ENCODE assay signal across 1 cellular context in genomic region chr12:113334786-113335539, GRCh38.
TF ChIP-seq lines count a peak whose summit lies in the region.

Gene SLC8B1, minus strand, starts transcription at chr12:113335109. Its CDS starts 2,231 bp downstream, at chr12:113332878.

TF ChIP-seq in HepG2, 621 proteins besides CTCF, POLR2A, EP300 and RAD21 (continued from another document):
- TF ChIP-seq ZSCAN22 (CRISPR knock-in tag; IDR thresholded peaks at IDR 0.05) (no peak), NFE2 (CRISPR knock-in tag; IDR thresholded peaks at IDR 0.05) (no peak), FOXJ3 (CRISPR knock-in tag; IDR thresholded peaks at IDR 0.05; ENCODE audit: borderline replicate concordance) (no peak; the same call in 1 of the 2 replicates), ZNF331 (CRISPR knock-in tag; IDR thresholded peaks at IDR 0.05) (0 out of 2 replicates have a peak, but pooled peaks have one; percentile 53), CENPT (CRISPR knock-in tag; IDR thresholded peaks at IDR 0.05; ENCODE audit: low read depth) (no peak), THAP8 (CRISPR knock-in tag; IDR thresholded peaks at IDR 0.05; ENCODE audit: borderline replicate concordance) (no peak), SMAD9 (CRISPR knock-in tag; IDR thresholded peaks at IDR 0.05) (no peak), NCOA1 (CRISPR knock-in tag; IDR thresholded peaks at IDR 0.05) (no peak), KDM5A (IDR thresholded peaks at IDR 0.05; ENCODE audit: borderline replicate concordance, low read length) (no peak), MIXL1 (CRISPR knock-in tag; IDR thresholded peaks at IDR 0.05) (no peak), TAF15 (IDR thresholded peaks at IDR 0.05; ENCODE audit: low read depth, low read length, poor library complexity, severe bottlenecking) (no peak), ZNF512B (CRISPR knock-in tag; IDR thresholded peaks at IDR 0.05; ENCODE audit: borderline replicate concordance) (no peak), THYN1 (CRISPR knock-in tag; IDR thresholded peaks at IDR 0.05; ENCODE audit: borderline replicate concordance, low read depth) (no peak), TBX3 (IDR thresholded peaks at IDR 0.05; ENCODE audit: borderline replicate concordance) (no peak), ZBTB34 (CRISPR knock-in tag; IDR thresholded peaks at IDR 0.05) (no peak), ZNF770 (CRISPR knock-in tag; IDR thresholded peaks at IDR 0.05) (peak; percentile 24; the same call in 1 of the 2 replicates), SSRP1 (CRISPR knock-in tag; IDR thresholded peaks at IDR 0.05) (no peak), SNRNP70 (IDR thresholded peaks at IDR 0.05; ENCODE audit: low read depth, low read length) (no peak), RNF2 (conservative IDR thresholded peaks at IDR 0.05; ENCODE audit: low read depth) (peak; percentile 80; the same call in 1 of the 2 replicates), ETS1 (CRISPR knock-in tag; IDR thresholded peaks at IDR 0.05) (no peak), FOXA1 (IDR thresholded peaks at IDR 0.05) (no peak), FOXA1 (CRISPR knock-in tag; IDR thresholded peaks at IDR 0.05) (no peak), DMAP1 (CRISPR knock-in tag; IDR thresholded peaks at IDR 0.05) (0 out of 2 replicates have a peak, but pooled peaks have one; percentile 27), ZFP37 (CRISPR knock-in tag; IDR thresholded peaks at IDR 0.05; ENCODE audit: borderline replicate concordance) (no peak), MTF2 (CRISPR knock-in tag; IDR thresholded peaks at IDR 0.05; ENCODE audit: borderline replicate concordance) (no peak), NR2F1 (CRISPR knock-in tag; IDR thresholded peaks at IDR 0.05) (no peak), ZNF207 (IDR thresholded peaks at IDR 0.05; ENCODE audit: borderline replicate concordance) (no peak), CHD2 (IDR thresholded peaks at IDR 0.05; ENCODE audit: low read depth, low read length) (no peak), ZMYM3 (CRISPR knock-in tag; IDR thresholded peaks at IDR 0.05) (peak; percentile 19; the same call in 1 of the 2 replicates), TCF7L2 (IDR thresholded peaks at IDR 0.05; ENCODE audit: low read depth, low read length) (no peak), ZNF281 (CRISPR knock-in tag; IDR thresholded peaks at IDR 0.05; ENCODE audit: borderline replicate concordance) (no peak), ZNF496 (CRISPR knock-in tag; IDR thresholded peaks at IDR 0.05; ENCODE audit: insufficient replicate concordance) (no peak), ZNF788 (CRISPR knock-in tag; IDR thresholded peaks at IDR 0.05; ENCODE audit: borderline replicate concordance) (peak; percentile 78; the same call in 1 of the 2 replicates), THAP9 (CRISPR knock-in tag; IDR thresholded peaks at IDR 0.05; ENCODE audit: borderline replicate concordance) (no peak), ZFP36L2 (CRISPR knock-in tag; IDR thresholded peaks at IDR 0.05) (no peak), ZNF562 (CRISPR knock-in tag; IDR thresholded peaks at IDR 0.05; ENCODE audit: borderline replicate concordance) (no peak)
